Comparison of ENCODE assay signal across 1 cellular context in genomic region chr17:40533896-40534295, GRCh38.
TF ChIP-seq lines count a peak whose summit lies in the region.

No MANE protein-coding gene starts in this region.

TF ChIP-seq in HEK293T, 16 proteins besides CTCF, POLR2A, EP300 and RAD21 (continued from another document):
- TF ChIP-seq BHLHE40 (IDR thresholded peaks at IDR 0.05; ENCODE audit: borderline replicate concordance) = no peak
- TF ChIP-seq HDGF (IDR thresholded peaks at IDR 0.05; ENCODE audit: borderline replicate concordance) = no peak
- no peak for TF ChIP-seq FOXK2 (IDR thresholded peaks at IDR 0.05)
- no peak for TF ChIP-seq TARDBP (IDR thresholded peaks at IDR 0.05)
- no peak for TF ChIP-seq PKNOX1 (IDR thresholded peaks at IDR 0.05)
- TF ChIP-seq L3MBTL2 (conservative IDR thresholded peaks at IDR 0.05) = no peak
- TF ChIP-seq FOXA1 (IDR thresholded peaks at IDR 0.05) = no peak
- no peak for TF ChIP-seq CTBP1 (IDR thresholded peaks at IDR 0.05; ENCODE audit: borderline replicate concordance)
- TF ChIP-seq SP1 (IDR thresholded peaks at IDR 0.05) = no peak
- TF ChIP-seq ARNT (IDR thresholded peaks at IDR 0.05) = no peak
- no peak for TF ChIP-seq ZNF384 (IDR thresholded peaks at IDR 0.05)
- no peak for TF ChIP-seq NFRKB (IDR thresholded peaks at IDR 0.05)
- TF ChIP-seq SUZ12 (IDR thresholded peaks at IDR 0.05) = no peak
- no peak for TF ChIP-seq FOXM1 (IDR thresholded peaks at IDR 0.05; ENCODE audit: borderline replicate concordance)
- no peak for TF ChIP-seq ELF4 (IDR thresholded peaks at IDR 0.05)
